Comparison of ENCODE assay signal across 8 cellular contexts in genomic region chr17:50149099-50149424, GRCh38. TPM values are rescaled to one million over a fixed set of nuclear protein-coding genes. Genes with fewer than 3 reads are reported as not detected.
DNase-seq lines count a peak whose midpoint lies in the region; ATAC-seq, FAIRE-seq and TF ChIP-seq lines count a peak whose summit lies in the region.

No MANE protein-coding gene starts in this region.

- no peak overlapping the region for H2AFZ ChIP-seq in keratinocyte (ENCODE audit: control insufficient read depth, low read length)

- peak overlapping the region; percentile 54 for H3K27ac ChIP-seq in keratinocyte (ENCODE audit: control insufficient read depth, insufficient read depth, low read length)
- peak overlapping the region; percentile 79 to 84 for H3K27ac ChIP-seq in testis

- H3K79me2 ChIP-seq in keratinocyte (ENCODE audit: control insufficient read depth, insufficient read depth, low read length), result peaks cover 54% of the 10 kb centered on the region

- peak; percentile 38 for DNase-seq in SKM-1 treated with dmso at 0.1 percent for 144 hours (lab: John Stamatoyannopoulos, UW; ENCODE audit: unreplicated experiment)
- DNase-seq in SKM-1 (lab: John Stamatoyannopoulos, UW; ENCODE audit: unreplicated experiment), result no peak
- DNase-seq in activated T-helper 1 cell treated with anti-CD3 and anti-CD28 coated beads, Interleukin-12 subunit alpha, Interleukin-12 subunit beta, Interleukin-2, Interleukin-4 antibody, amounts not matched to agents 30 ng/mL and 10 ng/mL and 1 ng/mL, durations not matched to agents 14 hours and 24 hours and 36 hours (ENCODE audit: low spot score), result no peak
- DNase-seq in keratinocyte (ENCODE audit: low read depth, low spot score), result no peak
- DNase-seq in testis, result no peak
- no peak for DNase-seq in effector CD8-positive, alpha-beta T cell (lab: John Stamatoyannopoulos, UW)

- 0 to 1% methylated on average over 13 to 28 of the region's 28 CpGs for WGBS in testis, 2 donors

- peaks cover 12 to 23% of the 10 kb centered on the region in 2 experiments for H3K36me3 ChIP-seq in keratinocyte (ENCODE audit: control insufficient read depth in 2 of 2, extremely low read depth in 1 of 2, insufficient read depth in 2 of 2, low read length in 2 of 2)
- no peaks in the 10 kb centered on the region for H3K36me3 ChIP-seq in testis (ENCODE audit: low read depth, missing control alignments)

- no peaks in the 10 kb centered on the region for H3K9me3 ChIP-seq in keratinocyte (ENCODE audit: control insufficient read depth, low read depth, low read length)
- no peaks in the 10 kb centered on the region for H3K9me3 ChIP-seq in testis

- H3K36me3 Mint-ChIP-seq in activated T-helper 1 cell treated with anti-CD3 and anti-CD28 coated beads, Interleukin-12 subunit alpha, Interleukin-12 subunit beta, Interleukin-2, Interleukin-4 antibody, amounts not matched to agents 30 ng/mL and 10 ng/mL and 1 ng/mL, durations not matched to agents 14 hours and 24 hours and 36 hours (ENCODE audit: low read depth), result peaks cover 28% of the 10 kb centered on the region

- FAIRE-seq in keratinocyte (lab: Jason Lieb, UNC), result no peak

- H3K4me3 Mint-ChIP-seq in activated T-helper 1 cell treated with anti-CD3 and anti-CD28 coated beads, Interleukin-12 subunit alpha, Interleukin-12 subunit beta, Interleukin-2, Interleukin-4 antibody, amounts not matched to agents 30 ng/mL and 10 ng/mL and 1 ng/mL, durations not matched to agents 14 hours and 24 hours and 36 hours, result peak overlapping the region; percentile 98

- peaks cover 3% of the 10 kb centered on the region for H3K9me1 ChIP-seq in keratinocyte (ENCODE audit: control insufficient read depth, extremely low read depth, insufficient read depth, low read length)

- intact Hi-C loops in activated T-helper 1 cell treated with anti-CD3 and anti-CD28 coated beads, Interleukin-12 subunit alpha, Interleukin-12 subunit beta, Interleukin-2, Interleukin-4 antibody, amounts not matched to agents 30 ng/mL and 10 ng/mL and 1 ng/mL, durations not matched to agents 14 hours and 24 hours and 36 hours (cut with micrococcal nuclease), result loop anchor here (2.0 kb wide), 1 partner anchor 18 kb away; the partner anchor contains the start of gene SAMD14
- intact Hi-C loops in testis (cut with DNase I; ENCODE audit: low total_unique reads), result no loop called here

- no peak for TF ChIP-seq CTCF in keratinocyte (optimal IDR thresholded peaks at IDR 0.05 in 1 of 3, IDR thresholded peaks at IDR 0.05 in 1 of 3, conservative IDR thresholded peaks at IDR 0.05 in 1 of 3; ENCODE audit: extremely low read depth in 1 of 3, insufficient read depth in 2 of 3, low read length in 3 of 3)
- TF ChIP-seq CTCF in testis (IDR thresholded peaks at IDR 0.05), result no peak

- H3K27me3 ChIP-seq in keratinocyte (ENCODE audit: control insufficient read depth, extremely low read depth, insufficient read depth, low read length) (no peaks in the 10 kb centered on the region), testis (no peaks in the 10 kb centered on the region)

- peaks cover 52% of the 10 kb centered on the region for H3K4me1 ChIP-seq in keratinocyte (ENCODE audit: control insufficient read depth, extremely low read depth, insufficient read depth, low read length)
- H3K4me1 ChIP-seq in testis, result peaks cover 62% of the 10 kb centered on the region

- peak overlapping the region; percentile 70 to 91 (median 73) for H3K4me3 ChIP-seq in keratinocyte (ENCODE audit: control insufficient read depth in 2 of 3, extremely low read depth in 1 of 3, insufficient read depth in 2 of 3, low read depth in 1 of 3, low read length in 3 of 3)
- peak overlapping the region; percentile 69 to 91 for H3K4me3 ChIP-seq in testis

- no peaks in the 10 kb centered on the region for H3K27me3 Mint-ChIP-seq in activated T-helper 1 cell treated with anti-CD3 and anti-CD28 coated beads, Interleukin-12 subunit alpha, Interleukin-12 subunit beta, Interleukin-2, Interleukin-4 antibody, amounts not matched to agents 30 ng/mL and 10 ng/mL and 1 ng/mL, durations not matched to agents 14 hours and 24 hours and 36 hours (ENCODE audit: insufficient read depth)

- peak overlapping the region; percentile 77 for H3K9ac ChIP-seq in keratinocyte (ENCODE audit: control insufficient read depth, extremely low read depth, insufficient read depth, low read length)

- H3K27ac Mint-ChIP-seq in activated T-helper 1 cell treated with anti-CD3 and anti-CD28 coated beads, Interleukin-12 subunit alpha, Interleukin-12 subunit beta, Interleukin-2, Interleukin-4 antibody, amounts not matched to agents 30 ng/mL and 10 ng/mL and 1 ng/mL, durations not matched to agents 14 hours and 24 hours and 36 hours, result peak overlapping the region; percentile 94

- dilution Hi-C loops in keratinocyte (cut with MboI; ENCODE audit: extremely low pct_ligation_motif_present, low sequenced_read_pairs), result no loop called here

- peaks cover 51% of the 10 kb centered on the region for H3K4me1 Mint-ChIP-seq in activated T-helper 1 cell treated with anti-CD3 and anti-CD28 coated beads, Interleukin-12 subunit alpha, Interleukin-12 subunit beta, Interleukin-2, Interleukin-4 antibody, amounts not matched to agents 30 ng/mL and 10 ng/mL and 1 ng/mL, durations not matched to agents 14 hours and 24 hours and 36 hours (ENCODE audit: low read depth)

- peak overlapping the region; percentile 77 for H3K4me2 ChIP-seq in keratinocyte (ENCODE audit: control insufficient read depth, extremely low read depth, insufficient read depth, low read depth, low read length)

- ATAC-seq in GM18517 (IDR thresholded peaks at IDR 0.05; ENCODE audit: unreplicated experiment) (no peak), HG03460 (IDR thresholded peaks at IDR 0.05; ENCODE audit: unreplicated experiment) (no peak)

- H4K20me1 ChIP-seq in keratinocyte (ENCODE audit: control insufficient read depth, extremely low read depth, insufficient read depth, low read length), result peaks cover 31% of the 10 kb centered on the region

- TF ChIP-seq POLR2A in testis (IDR thresholded peaks at IDR 0.05), result no peak

- no peaks in the 10 kb centered on the region for H3K9me3 Mint-ChIP-seq in activated T-helper 1 cell treated with anti-CD3 and anti-CD28 coated beads, Interleukin-12 subunit alpha, Interleukin-12 subunit beta, Interleukin-2, Interleukin-4 antibody, amounts not matched to agents 30 ng/mL and 10 ng/mL and 1 ng/mL, durations not matched to agents 14 hours and 24 hours and 36 hours

RNA-seq across cellular contexts. Expression of gene PPP1R9B, which starts 1.4 kb away (rescaled TPM):
- total RNA-seq in activated T-helper 1 cell treated with anti-CD3 and anti-CD28 coated beads, Interleukin-12 subunit alpha, Interleukin-12 subunit beta, Interleukin-2, Interleukin-4 antibody, amounts not matched to agents 30 ng/mL and 10 ng/mL and 1 ng/mL, durations not matched to agents 14 hours and 24 hours and 36 hours, result 97.1 and 101 TPM in 2 replicates
- polyA plus RNA-seq in keratinocyte (15.2 to 18.2 TPM (median 16.1 TPM) in 3 replicates), testis (ENCODE audit: insufficient read depth, low read depth, low replicate concordance) (49.1 TPM)
- polyA plus RNA-seq in keratinocyte (2011; ENCODE audit: low read depth), result 22.8 TPM
- polyA plus RNA-seq in keratinocyte (2011; cell fraction: cytosol; rRNA removed), result 8.3 and 13.7 TPM in 2 replicates
- 28.4 and 30.6 TPM in 2 replicates for polyA plus RNA-seq in keratinocyte (2011; cell fraction: nucleus; rRNA removed)
- polyA plus RNA-seq in keratinocyte (2012; ENCODE audit: low replicate concordance), result 14.4 and 28.8 TPM in 2 replicates
- 16.8 to 19.3 TPM (median 18.8 TPM) in 3 replicates for polyA minus RNA-seq in keratinocyte
- 31.7 TPM for polyA minus RNA-seq in keratinocyte (2011; cell fraction: cytosol; rRNA and poly(A)+ RNA removed)
- polyA minus RNA-seq in keratinocyte (2011; cell fraction: nucleus; rRNA and poly(A)+ RNA removed), result 12.8 and 15.4 TPM in 2 replicates
- 10 to 100 TPM; 81.1 to 82.4 TPM for total RNA-seq in testis

RNA-seq across cellular contexts. Expression of gene SGCA, which starts 16.7 kb away (rescaled TPM):
- total RNA-seq in activated T-helper 1 cell treated with anti-CD3 and anti-CD28 coated beads, Interleukin-12 subunit alpha, Interleukin-12 subunit beta, Interleukin-2, Interleukin-4 antibody, amounts not matched to agents 30 ng/mL and 10 ng/mL and 1 ng/mL, durations not matched to agents 14 hours and 24 hours and 36 hours, result 0.32 and 0.49 TPM in 2 replicates
- polyA plus RNA-seq in keratinocyte, result not detected in 3 replicates
- not detected for polyA plus RNA-seq in keratinocyte (2011; ENCODE audit: low read depth)
- polyA plus RNA-seq in keratinocyte (2011; cell fraction: cytosol; rRNA removed), result not detected in 2 replicates
- polyA plus RNA-seq in keratinocyte (2011; cell fraction: nucleus; rRNA removed), result not detected in 2 replicates
- not detected in 2 replicates for polyA plus RNA-seq in keratinocyte (2012; ENCODE audit: low replicate concordance)
- polyA minus RNA-seq in keratinocyte, result not detected in 3 replicates
- not detected for polyA minus RNA-seq in keratinocyte (2011; cell fraction: cytosol; rRNA and poly(A)+ RNA removed)
- not detected in 2 replicates for polyA minus RNA-seq in keratinocyte (2011; cell fraction: nucleus; rRNA and poly(A)+ RNA removed)
- total RNA-seq in testis, result 1 to 10 TPM; 2.4 to 7.6 TPM
- polyA plus RNA-seq in testis (ENCODE audit: insufficient read depth, low read depth, low replicate concordance), result 33.1 TPM

RNA-seq across cellular contexts. Expression of gene SAMD14, which starts 19.1 kb away (rescaled TPM):
- total RNA-seq in activated T-helper 1 cell treated with anti-CD3 and anti-CD28 coated beads, Interleukin-12 subunit alpha, Interleukin-12 subunit beta, Interleukin-2, Interleukin-4 antibody, amounts not matched to agents 30 ng/mL and 10 ng/mL and 1 ng/mL, durations not matched to agents 14 hours and 24 hours and 36 hours, result 1.6 and 3.6 TPM in 2 replicates
- polyA plus RNA-seq in keratinocyte (0.02 to 0.06 TPM in 2 of 3 replicates, not detected in the other), testis (ENCODE audit: insufficient read depth, low read depth, low replicate concordance) (5.2 TPM)
- not detected for polyA plus RNA-seq in keratinocyte (2011; ENCODE audit: low read depth)
- polyA plus RNA-seq in keratinocyte (2011; cell fraction: cytosol; rRNA removed), result 0.06 TPM in 1 of 2 replicates, not detected in the other
- 0.10 and 0.24 TPM in 2 replicates for polyA plus RNA-seq in keratinocyte (2011; cell fraction: nucleus; rRNA removed)
- polyA plus RNA-seq in keratinocyte (2012; ENCODE audit: low replicate concordance), result 0.08 and 0.16 TPM in 2 replicates
- polyA minus RNA-seq in keratinocyte, result not detected in 3 replicates
- not detected for polyA minus RNA-seq in keratinocyte (2011; cell fraction: cytosol; rRNA and poly(A)+ RNA removed)
- not detected in 2 replicates for polyA minus RNA-seq in keratinocyte (2011; cell fraction: nucleus; rRNA and poly(A)+ RNA removed)
- 1 to 10 TPM; 3.2 to 3.3 TPM for total RNA-seq in testis

RNA-seq across cellular contexts. Expression of gene COL1A1, which starts 52.4 kb away (rescaled TPM):
- 1.2 and 2.0 TPM in 2 replicates for total RNA-seq in activated T-helper 1 cell treated with anti-CD3 and anti-CD28 coated beads, Interleukin-12 subunit alpha, Interleukin-12 subunit beta, Interleukin-2, Interleukin-4 antibody, amounts not matched to agents 30 ng/mL and 10 ng/mL and 1 ng/mL, durations not matched to agents 14 hours and 24 hours and 36 hours
- 0.55 to 2.3 TPM (median 1.4 TPM) in 3 replicates for polyA plus RNA-seq in keratinocyte
- 8.2 TPM for polyA plus RNA-seq in keratinocyte (2011; ENCODE audit: low read depth)
- polyA plus RNA-seq in keratinocyte (2011; cell fraction: cytosol; rRNA removed), result 0.72 and 2.0 TPM in 2 replicates
- 13.9 and 21.5 TPM in 2 replicates for polyA plus RNA-seq in keratinocyte (2011; cell fraction: nucleus; rRNA removed)
- polyA plus RNA-seq in keratinocyte (2012; ENCODE audit: low replicate concordance), result 3.5 and 14.3 TPM in 2 replicates
- polyA minus RNA-seq in keratinocyte, result 2.0 to 28.2 TPM (median 4.1 TPM) in 3 replicates
- polyA minus RNA-seq in keratinocyte (2011; cell fraction: cytosol; rRNA and poly(A)+ RNA removed), result 6.5 TPM
- 9.9 and 10.6 TPM in 2 replicates for polyA minus RNA-seq in keratinocyte (2011; cell fraction: nucleus; rRNA and poly(A)+ RNA removed)
- total RNA-seq in testis, result 10 to 100 TPM; 32.5 to 35.1 TPM
- 557 TPM for polyA plus RNA-seq in testis (ENCODE audit: insufficient read depth, low read depth, low replicate concordance)

RNA-seq across cellular contexts. Expression of gene PDK2, which starts 53.9 kb away (rescaled TPM):
- total RNA-seq in activated T-helper 1 cell treated with anti-CD3 and anti-CD28 coated beads, Interleukin-12 subunit alpha, Interleukin-12 subunit beta, Interleukin-2, Interleukin-4 antibody, amounts not matched to agents 30 ng/mL and 10 ng/mL and 1 ng/mL, durations not matched to agents 14 hours and 24 hours and 36 hours, result 13.7 and 16.9 TPM in 2 replicates
- polyA plus RNA-seq in keratinocyte, result 7.5 to 24.1 TPM (median 8.6 TPM) in 3 replicates
- 2.1 TPM for polyA plus RNA-seq in keratinocyte (2011; ENCODE audit: low read depth)
- polyA plus RNA-seq in keratinocyte (2011; cell fraction: cytosol; rRNA removed), result 19.2 and 30.7 TPM in 2 replicates
- 21.7 and 30.4 TPM in 2 replicates for polyA plus RNA-seq in keratinocyte (2011; cell fraction: nucleus; rRNA removed)
- 5.9 and 11.2 TPM in 2 replicates for polyA plus RNA-seq in keratinocyte (2012; ENCODE audit: low replicate concordance)
- 21.8 to 28.3 TPM (median 21.9 TPM) in 3 replicates for polyA minus RNA-seq in keratinocyte
- polyA minus RNA-seq in keratinocyte (2011; cell fraction: cytosol; rRNA and poly(A)+ RNA removed), result 18.8 TPM
- 11.7 and 14.0 TPM in 2 replicates for polyA minus RNA-seq in keratinocyte (2011; cell fraction: nucleus; rRNA and poly(A)+ RNA removed)
- total RNA-seq in testis, result 10 to 100 TPM; 50.6 to 62.1 TPM
- polyA plus RNA-seq in testis (ENCODE audit: insufficient read depth, low read depth, low replicate concordance), result 56.4 TPM
